In the genomic region with DNA sequence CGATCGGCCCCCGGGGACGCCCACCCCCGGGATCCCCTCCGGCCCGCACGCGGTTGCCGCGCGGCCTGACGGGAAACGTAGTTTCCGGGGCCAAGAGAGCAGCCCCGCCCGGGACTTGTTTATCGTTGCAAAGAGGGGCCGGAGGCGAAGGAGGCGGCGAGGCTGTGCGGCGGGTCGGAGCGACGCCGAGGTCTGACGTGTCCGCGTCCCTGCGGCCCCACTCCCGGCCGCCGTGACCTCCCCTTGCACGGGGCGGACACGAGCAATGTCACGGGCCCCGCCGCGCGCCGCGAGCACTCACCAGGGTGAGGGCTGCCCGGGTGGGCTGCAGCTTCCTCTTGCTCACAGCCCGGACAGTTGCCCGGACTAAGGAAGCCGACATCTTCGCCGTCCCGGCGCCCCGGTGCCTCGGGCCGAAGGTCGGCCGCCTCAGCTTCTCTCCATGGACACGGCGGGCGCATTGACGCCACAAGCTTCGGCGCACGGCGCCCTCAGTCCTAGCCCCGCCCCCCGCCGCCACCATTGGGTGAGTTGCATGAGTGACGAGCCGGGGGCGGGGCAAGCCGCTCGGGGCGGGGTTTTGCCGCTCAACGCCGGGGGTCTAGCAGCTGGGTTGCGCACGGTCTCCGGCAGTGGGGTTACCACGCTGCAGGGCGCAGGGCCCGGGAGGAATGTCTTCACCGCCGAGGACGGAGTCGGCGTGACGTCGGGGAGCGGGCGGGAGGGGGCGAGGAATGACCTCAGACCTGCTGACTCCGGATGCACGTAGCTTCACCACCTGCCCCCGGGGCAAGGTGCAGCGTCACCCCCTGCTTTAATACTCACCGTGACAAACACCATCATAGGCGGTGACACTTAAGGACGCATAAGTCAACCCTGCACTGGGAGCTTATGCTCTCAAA, we compare ENCODE assay signal across 1 cellular context.
TF ChIP-seq lines count a peak whose summit lies in the region.

Gene ISCA1 (minus strand): TSS at position 462 of the 902 bp plus-strand sequence. CDS start 80 bp downstream, at position 382.

TF ChIP-seq in HepG2, 621 proteins besides CTCF, POLR2A, EP300 and RAD21 (continued from another document):
- no peak for TF ChIP-seq FUBP1 (CRISPR knock-in tag; IDR thresholded peaks at IDR 0.05; ENCODE audit: borderline replicate concordance)
- TF ChIP-seq RCOR2 (CRISPR knock-in tag; IDR thresholded peaks at IDR 0.05): no peak
- TF ChIP-seq, protein P1, sequence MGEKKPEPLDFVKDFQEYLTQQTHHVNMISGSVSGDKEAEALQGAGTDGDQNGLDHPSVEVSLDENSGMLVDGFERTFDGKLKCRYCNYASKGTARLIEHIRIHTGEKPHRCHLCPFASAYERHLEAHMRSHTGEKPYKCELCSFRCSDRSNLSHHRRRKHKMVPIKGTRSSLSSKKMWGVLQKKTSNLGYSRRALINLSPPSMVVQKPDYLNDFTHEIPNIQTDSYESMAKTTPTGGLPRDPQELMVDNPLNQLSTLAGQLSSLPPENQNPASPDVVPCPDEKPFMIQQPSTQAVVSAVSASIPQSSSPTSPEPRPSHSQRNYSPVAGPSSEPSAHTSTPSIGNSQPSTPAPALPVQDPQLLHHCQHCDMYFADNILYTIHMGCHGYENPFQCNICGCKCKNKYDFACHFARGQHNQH (CRISPR knock-in tag; IDR thresholded peaks at IDR 0.05): peak; percentile 64; the same call in 1 of the 2 replicates
- TF ChIP-seq ZNF333 (CRISPR knock-in tag; IDR thresholded peaks at IDR 0.05; ENCODE audit: borderline replicate concordance): peak; percentile 85
- TF ChIP-seq PRMT3 (CRISPR knock-in tag; IDR thresholded peaks at IDR 0.05; ENCODE audit: borderline replicate concordance, low read depth): no peak
- TF ChIP-seq KDM2A (CRISPR knock-in tag; IDR thresholded peaks at IDR 0.05; ENCODE audit: borderline replicate concordance, low read depth): peak; percentile 52
- TF ChIP-seq ZBTB21 (CRISPR knock-in tag; IDR thresholded peaks at IDR 0.05): peak; percentile 96
- TF ChIP-seq, protein P2, sequence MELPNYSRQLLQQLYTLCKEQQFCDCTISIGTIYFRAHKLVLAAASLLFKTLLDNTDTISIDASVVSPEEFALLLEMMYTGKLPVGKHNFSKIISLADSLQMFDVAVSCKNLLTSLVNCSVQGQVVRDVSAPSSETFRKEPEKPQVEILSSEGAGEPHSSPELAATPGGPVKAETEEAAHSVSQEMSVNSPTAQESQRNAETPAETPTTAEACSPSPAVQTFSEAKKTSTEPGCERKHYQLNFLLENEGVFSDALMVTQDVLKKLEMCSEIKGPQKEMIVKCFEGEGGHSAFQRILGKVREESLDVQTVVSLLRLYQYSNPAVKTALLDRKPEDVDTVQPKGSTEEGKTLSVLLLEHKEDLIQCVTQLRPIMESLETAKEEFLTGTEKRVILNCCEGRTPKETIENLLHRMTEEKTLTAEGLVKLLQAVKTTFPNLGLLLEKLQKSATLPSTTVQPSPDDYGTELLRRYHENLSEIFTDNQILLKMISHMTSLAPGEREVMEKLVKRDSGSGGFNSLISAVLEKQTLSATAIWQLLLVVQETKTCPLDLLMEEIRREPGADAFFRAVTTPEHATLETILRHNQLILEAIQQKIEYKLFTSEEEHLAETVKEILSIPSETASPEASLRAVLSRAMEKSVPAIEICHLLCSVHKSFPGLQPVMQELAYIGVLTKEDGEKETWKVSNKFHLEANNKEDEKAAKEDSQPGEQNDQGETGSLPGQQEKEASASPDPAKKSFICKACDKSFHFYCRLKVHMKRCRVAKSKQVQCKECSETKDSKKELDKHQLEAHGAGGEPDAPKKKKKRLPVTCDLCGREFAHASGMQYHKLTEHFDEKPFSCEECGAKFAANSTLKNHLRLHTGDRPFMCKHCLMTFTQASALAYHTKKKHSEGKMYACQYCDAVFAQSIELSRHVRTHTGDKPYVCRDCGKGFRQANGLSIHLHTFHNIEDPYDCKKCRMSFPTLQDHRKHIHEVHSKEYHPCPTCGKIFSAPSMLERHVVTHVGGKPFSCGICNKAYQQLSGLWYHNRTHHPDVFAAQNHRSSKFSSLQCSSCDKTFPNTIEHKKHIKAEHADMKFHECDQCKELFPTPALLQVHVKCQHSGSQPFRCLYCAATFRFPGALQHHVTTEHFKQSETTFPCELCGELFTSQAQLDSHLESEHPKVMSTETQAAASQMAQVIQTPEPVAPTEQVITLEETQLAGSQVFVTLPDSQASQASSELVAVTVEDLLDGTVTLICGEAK (IDR thresholded peaks at IDR 0.05): no peak
- TF ChIP-seq, protein P2 (CRISPR knock-in tag; IDR thresholded peaks at IDR 0.05): no peak; the same call in 1 of the 2 replicates
- TF ChIP-seq ZNF468 (CRISPR knock-in tag; IDR thresholded peaks at IDR 0.05): 0 out of 2 replicates have a peak, but pooled peaks have one; percentile 49
- no peak for TF ChIP-seq MLX (CRISPR knock-in tag; IDR thresholded peaks at IDR 0.05)
- TF ChIP-seq NR2F1 (CRISPR knock-in tag; IDR thresholded peaks at IDR 0.05): no peak; a peak in 1 of 4 replicates
- TF ChIP-seq NCOA5 (CRISPR knock-in tag; IDR thresholded peaks at IDR 0.05): no peak
- TF ChIP-seq, protein P3, sequence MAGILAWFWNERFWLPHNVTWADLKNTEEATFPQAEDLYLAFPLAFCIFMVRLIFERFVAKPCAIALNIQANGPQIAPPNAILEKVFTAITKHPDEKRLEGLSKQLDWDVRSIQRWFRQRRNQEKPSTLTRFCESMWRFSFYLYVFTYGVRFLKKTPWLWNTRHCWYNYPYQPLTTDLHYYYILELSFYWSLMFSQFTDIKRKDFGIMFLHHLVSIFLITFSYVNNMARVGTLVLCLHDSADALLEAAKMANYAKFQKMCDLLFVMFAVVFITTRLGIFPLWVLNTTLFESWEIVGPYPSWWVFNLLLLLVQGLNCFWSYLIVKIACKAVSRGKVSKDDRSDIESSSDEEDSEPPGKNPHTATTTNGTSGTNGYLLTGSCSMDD (CRISPR knock-in tag; IDR thresholded peaks at IDR 0.05): no peak
- TF ChIP-seq FIP1L1 (IDR thresholded peaks at IDR 0.05; ENCODE audit: borderline replicate concordance, insufficient read depth, low read depth, low read length): no peak
- TF ChIP-seq, protein P4, sequence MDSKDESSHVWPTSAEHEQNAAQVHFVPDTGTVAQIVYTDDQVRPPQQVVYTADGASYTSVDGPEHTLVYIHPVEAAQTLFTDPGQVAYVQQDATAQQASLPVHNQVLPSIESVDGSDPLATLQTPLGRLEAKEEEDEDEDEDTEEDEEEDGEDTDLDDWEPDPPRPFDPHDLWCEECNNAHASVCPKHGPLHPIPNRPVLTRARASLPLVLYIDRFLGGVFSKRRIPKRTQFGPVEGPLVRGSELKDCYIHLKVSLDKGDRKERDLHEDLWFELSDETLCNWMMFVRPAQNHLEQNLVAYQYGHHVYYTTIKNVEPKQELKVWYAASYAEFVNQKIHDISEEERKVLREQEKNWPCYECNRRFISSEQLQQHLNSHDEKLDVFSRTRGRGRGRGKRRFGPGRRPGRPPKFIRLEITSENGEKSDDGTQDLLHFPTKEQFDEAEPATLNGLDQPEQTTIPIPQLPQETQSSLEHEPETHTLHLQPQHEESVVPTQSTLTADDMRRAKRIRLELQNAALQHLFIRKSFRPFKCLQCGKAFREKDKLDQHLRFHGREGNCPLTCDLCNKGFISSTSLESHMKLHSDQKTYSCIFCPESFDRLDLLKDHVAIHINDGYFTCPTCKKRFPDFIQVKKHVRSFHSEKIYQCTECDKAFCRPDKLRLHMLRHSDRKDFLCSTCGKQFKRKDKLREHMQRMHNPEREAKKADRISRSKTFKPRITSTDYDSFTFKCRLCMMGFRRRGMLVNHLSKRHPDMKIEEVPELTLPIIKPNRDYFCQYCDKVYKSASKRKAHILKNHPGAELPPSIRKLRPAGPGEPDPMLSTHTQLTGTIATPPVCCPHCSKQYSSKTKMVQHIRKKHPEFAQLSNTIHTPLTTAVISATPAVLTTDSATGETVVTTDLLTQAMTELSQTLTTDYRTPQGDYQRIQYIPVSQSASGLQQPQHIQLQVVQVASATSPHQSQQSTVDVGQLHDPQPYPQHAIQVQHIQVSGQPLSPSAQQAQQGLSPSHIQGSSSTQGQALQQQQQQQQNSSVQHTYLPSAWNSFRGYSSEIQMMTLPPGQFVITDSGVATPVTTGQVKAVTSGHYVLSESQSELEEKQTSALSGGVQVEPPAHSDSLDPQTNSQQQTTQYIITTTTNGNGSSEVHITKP (CRISPR knock-in tag; IDR thresholded peaks at IDR 0.05; ENCODE audit: low read depth): no peak
- no peak for TF ChIP-seq NR3C1 (CRISPR knock-in tag; IDR thresholded peaks at IDR 0.05)
- peak; percentile 46; the same call in 1 of the 2 replicates for TF ChIP-seq ZNF619 (CRISPR knock-in tag; IDR thresholded peaks at IDR 0.05)
- TF ChIP-seq PHF5A (CRISPR knock-in tag; IDR thresholded peaks at IDR 0.05; ENCODE audit: low read depth, unreplicated experiment): no peak
TF ChIP-seq in HepG2: peak in this region for 273.
